In genomic region chr1:155966750-155967149, GRCh38 we compare ENCODE assay signal across 11 cellular contexts. TPM values are rescaled to one million over a fixed set of nuclear protein-coding genes. Genes with fewer than 3 reads are reported as not detected.
DNase-seq lines count a peak whose midpoint lies in the region; ATAC-seq and TF ChIP-seq lines count a peak whose summit lies in the region.
"Had no signal": no experiment of that assay in that cellular context is flagged by ENCODE, and none has a peak within 500 bp of the region (broad histone marks: within the 10 kb centered on the region; RNA-seq: fewer than 3 reads in every experiment).

No MANE protein-coding gene starts in this region.

- H3K4me2 ChIP-seq in fibroblast of lung (ENCODE audit: extremely low read depth, insufficient read depth, low read length), result no peak overlapping the region

- no peak overlapping the region for H3K4me3 ChIP-seq in SJCRH30
- H3K4me3 ChIP-seq in fibroblast of lung (replicated peaks in 1 of 4; ENCODE audit: control extremely low read depth in 1 of 4, insufficient read depth in 1 of 4, low read depth in 3 of 4, low read length in 4 of 4), result no peak overlapping the region
- no peak overlapping the region for H3K4me3 ChIP-seq in prostate gland

- peaks cover 50% of the 10 kb centered on the region for H3K4me1 Mint-ChIP-seq in CD4-positive, alpha-beta T cell (ENCODE audit: low read depth)
- H3K4me1 Mint-ChIP-seq in progenitor cell of endocrine pancreas (ENCODE audit: low read depth), result peaks cover 26% of the 10 kb centered on the region

- H3K36me3 ChIP-seq in SJCRH30 (peaks cover 64% of the 10 kb centered on the region), fibroblast of lung (ENCODE audit: control insufficient read depth, insufficient read depth, low read length) (peaks cover 41% of the 10 kb centered on the region), prostate gland (peaks cover 0 to 12% of the 10 kb centered on the region in 2 donors)

- H3K27me3 Mint-ChIP-seq in CD4-positive, alpha-beta T cell, result no peaks in the 10 kb centered on the region
- no peaks in the 10 kb centered on the region for H3K27me3 Mint-ChIP-seq in progenitor cell of endocrine pancreas

- no peak for TF ChIP-seq CTCF in CD4-positive, alpha-beta T cell (IDR thresholded peaks at IDR 0.05)
- TF ChIP-seq CTCF in fibroblast of lung (conservative IDR thresholded peaks at IDR 0.05 in 1 of 2, IDR thresholded peaks at IDR 0.05 in 1 of 2; ENCODE audit: low read depth in 1 of 2, low read length in 2 of 2), result no peak
- TF ChIP-seq CTCF in progenitor cell of endocrine pancreas (IDR thresholded peaks at IDR 0.05; ENCODE audit: unreplicated experiment), result no peak
- no peak for TF ChIP-seq CTCF in prostate gland (IDR thresholded peaks at IDR 0.05)

- no peaks in the 10 kb centered on the region for H4K20me1 ChIP-seq in fibroblast of lung (ENCODE audit: control insufficient read depth, extremely low read depth, insufficient read depth, low read length)

- ATAC-seq in CD4-positive, alpha-beta T cell (ENCODE audit: poor library complexity), result no peak

- peaks cover 56% of the 10 kb centered on the region for H3K79me2 ChIP-seq in fibroblast of lung (ENCODE audit: control insufficient read depth, insufficient read depth, low read length)

- H2AFZ ChIP-seq in fibroblast of lung (ENCODE audit: low read length), result no peak overlapping the region

- no peak for TF ChIP-seq POLR2A in prostate gland (IDR thresholded peaks at IDR 0.05)

- peak overlapping the region; percentile 86 for H3K27ac Mint-ChIP-seq in CD4-positive, alpha-beta T cell
- peak overlapping the region; percentile 57 for H3K27ac Mint-ChIP-seq in progenitor cell of endocrine pancreas

- POLR2A ChIA-PET in CD4-positive, alpha-beta T cell (lab: Charles Lee), result interaction anchor here (0.8 to 5.0 kb wide), 6 partner anchors 9 to 33 kb away, joined by 3 to 96 read pairs (median 6); partner anchors contain the start of genes ARHGEF2 and KHDC4

- H3K9me3 ChIP-seq in CD4-positive, alpha-beta T cell (ENCODE audit: control insufficient read depth, low read length), result no peaks in the 10 kb centered on the region
- H3K9me3 ChIP-seq in SJCRH30 (replicated peaks) (no peaks in the 10 kb centered on the region), fibroblast of lung (ENCODE audit: control insufficient read depth, insufficient read depth, low read depth, low read length) (no peaks in the 10 kb centered on the region), prostate gland (no peaks in the 10 kb centered on the region)

- no peaks in the 10 kb centered on the region for H3K27me3 ChIP-seq in CD4-positive, alpha-beta T cell (ENCODE audit: control insufficient read depth, insufficient read depth, low read length)
- H3K27me3 ChIP-seq in SJCRH30 (no peaks in the 10 kb centered on the region), fibroblast of lung (ENCODE audit: control insufficient read depth, insufficient read depth, low read length) (no peaks in the 10 kb centered on the region), prostate gland (replicated peaks; ENCODE audit: insufficient read depth) (no peaks in the 10 kb centered on the region)

- H3K4me1 ChIP-seq in SJCRH30 (peaks cover 60% of the 10 kb centered on the region), fibroblast of lung (ENCODE audit: control insufficient read depth, extremely low read depth, insufficient read depth, low read length) (peaks cover 52% of the 10 kb centered on the region), prostate gland (replicated peaks) (no peaks in the 10 kb centered on the region)

- no peak overlapping the region for H3K9ac ChIP-seq in fibroblast of lung (ENCODE audit: insufficient read depth, low read length)

- H3K9me3 Mint-ChIP-seq in CD4-positive, alpha-beta T cell, result no peaks in the 10 kb centered on the region
- H3K9me3 Mint-ChIP-seq in progenitor cell of endocrine pancreas (ENCODE audit: low read depth), result no peaks in the 10 kb centered on the region

- intact Hi-C loops in CD4-positive, alpha-beta T cell (cut with DNase I, micrococcal nuclease), result loop anchor here (2.0 kb wide), 2 partner anchors 14 to 22 kb away; no protein-coding TSS in a partner anchor
- intact Hi-C loops in prostate gland (cut with DNase I), result no loop called here

- H3K4me3 Mint-ChIP-seq in CD4-positive, alpha-beta T cell, result peak overlapping the region; percentile 67
- no peak overlapping the region for H3K4me3 Mint-ChIP-seq in progenitor cell of endocrine pancreas (ENCODE audit: low read depth)

- peak overlapping the region; percentile 82 for H3K27ac ChIP-seq in CD4-positive, alpha-beta T cell (ENCODE audit: low read depth, low read length)
- H3K27ac ChIP-seq in SJCRH30 (peak overlapping the region; percentile 91; the same call in 1 of the 2 replicates), fibroblast of lung (ENCODE audit: insufficient read depth, low read length) (peak overlapping the region; percentile 2), prostate gland (peak overlapping the region in 1 of 2 donors; percentile 35)

- CTCF ChIA-PET in CD4-positive, alpha-beta T cell (lab: Charles Lee), result interaction anchor here (0.9 to 2.6 kb wide), 2 partner anchors 12 to 23 kb away, joined by 4 to 10 read pairs; partner anchors contain the start of gene ARHGEF2

- peaks cover 88% of the 10 kb centered on the region for H3K36me3 Mint-ChIP-seq in CD4-positive, alpha-beta T cell (ENCODE audit: low read depth)
- peaks cover 17% of the 10 kb centered on the region for H3K36me3 Mint-ChIP-seq in progenitor cell of endocrine pancreas (ENCODE audit: insufficient read depth)

- 68% methylated on average over 7 of the region's 7 CpGs for WGBS in prostate gland

- no peak for DNase-seq in CD4-positive, alpha-beta T cell
- DNase-seq in SJCRH30, result no peak
- no peak for DNase-seq in fibroblast of lung (ENCODE audit: low read depth in 2 of 2)
- DNase-seq in progenitor cell of endocrine pancreas (ENCODE audit: low spot score, unreplicated experiment), result no peak
- DNase-seq in prostate gland (ENCODE audit: low spot score), result no peak
- no peak for DNase-seq in NCI-H748 (lab: John Stamatoyannopoulos, UW; ENCODE audit: unreplicated experiment)
- no peak for DNase-seq in ecto neural progenitor cell (ENCODE audit: low spot score)
- DNase-seq in NCI-H345 (lab: John Stamatoyannopoulos, UW), result no peak
- DNase-seq: islet precursor cell; SHP77 treated with DMSO at 0.1 percent for 48 hours; stimulated activated CD4-positive, alpha-beta T cell treated with anti-CD3 and anti-CD28 coated beads, Interleukin-15, amount 100 ng/mL, for 24 hours had no signal

RNA-seq across cellular contexts. Expression of gene ARHGEF2, which starts 11.6 kb away (rescaled TPM):
- 10 to 100 TPM; 54.8 to 62.4 TPM for total RNA-seq in CD4-positive, alpha-beta T cell
- 152 and 167 TPM in 2 replicates for total RNA-seq in SJCRH30 (2014; rRNA removed; shearing (Covaris generic))
- total RNA-seq in fibroblast of lung, result 208 and 276 TPM in 2 replicates
- polyA plus RNA-seq in fibroblast of lung, result 93.9 and 103 TPM in 2 replicates
- polyA plus RNA-seq in fibroblast of lung (2012), result 48.5 and 77.3 TPM in 2 replicates
- 121 and 150 TPM in 2 replicates for polyA minus RNA-seq in fibroblast of lung (ENCODE audit: low replicate concordance)
- total RNA-seq in progenitor cell of endocrine pancreas, result 103 and 111 TPM in 2 replicates
- 10 to 100 TPM; 35.8 to 66.2 TPM for total RNA-seq in prostate gland

RNA-seq across cellular contexts. Expression of gene RXFP4, which starts 25.3 kb away (rescaled TPM):
- total RNA-seq in CD4-positive, alpha-beta T cell, result not detected
- 0.08 TPM in 1 of 2 replicates, not detected in the other for total RNA-seq in SJCRH30 (2014; rRNA removed; shearing (Covaris generic))
- total RNA-seq in fibroblast of lung (not detected in 2 replicates), progenitor cell of endocrine pancreas (not detected in 2 replicates), prostate gland (not detected)
- polyA plus RNA-seq in fibroblast of lung, result not detected in 2 replicates
- not detected in 2 replicates for polyA plus RNA-seq in fibroblast of lung (2012)
- not detected in 2 replicates for polyA minus RNA-seq in fibroblast of lung (ENCODE audit: low replicate concordance)

RNA-seq across cellular contexts. Expression of gene KHDC4, which starts 32.5 kb away (rescaled TPM):
- total RNA-seq in CD4-positive, alpha-beta T cell, result 10 to 100 TPM; 56.6 to 60.8 TPM
- total RNA-seq in SJCRH30 (2014; rRNA removed; shearing (Covaris generic)), result 36.4 and 52.1 TPM in 2 replicates
- 18.2 and 24.6 TPM in 2 replicates for total RNA-seq in fibroblast of lung
- polyA plus RNA-seq in fibroblast of lung, result 19.5 and 25.4 TPM in 2 replicates
- polyA plus RNA-seq in fibroblast of lung (2012), result 9.0 and 10.4 TPM in 2 replicates
- 4.9 and 22.7 TPM in 2 replicates for polyA minus RNA-seq in fibroblast of lung (ENCODE audit: low replicate concordance)
- total RNA-seq in progenitor cell of endocrine pancreas, result 67.6 and 71.2 TPM in 2 replicates
- 10 to 100 TPM; 49.8 to 66.1 TPM for total RNA-seq in prostate gland

RNA-seq across cellular contexts. Expression of gene SSR2, which starts 54.0 kb away (rescaled TPM):
- total RNA-seq in CD4-positive, alpha-beta T cell, result 100 to 1,000 TPM; 223 to 225 TPM
- 170 and 183 TPM in 2 replicates for total RNA-seq in SJCRH30 (2014; rRNA removed; shearing (Covaris generic))
- total RNA-seq in fibroblast of lung (304 and 455 TPM in 2 replicates), progenitor cell of endocrine pancreas (299 and 301 TPM in 2 replicates), prostate gland (100 to 1,000 TPM; 201 to 229 TPM)
- 673 and 941 TPM in 2 replicates for polyA plus RNA-seq in fibroblast of lung
- polyA plus RNA-seq in fibroblast of lung (2012), result 321 and 394 TPM in 2 replicates
- 781 and 908 TPM in 2 replicates for polyA minus RNA-seq in fibroblast of lung (ENCODE audit: low replicate concordance)

RNA-seq across cellular contexts. Expression of gene RIT1, which starts 55.6 kb away (rescaled TPM):
- 10 to 100 TPM; 66.2 to 67.0 TPM for total RNA-seq in CD4-positive, alpha-beta T cell
- total RNA-seq in SJCRH30 (2014; rRNA removed; shearing (Covaris generic)), result 19.4 and 26.0 TPM in 2 replicates
- total RNA-seq in fibroblast of lung (25.2 and 33.4 TPM in 2 replicates), progenitor cell of endocrine pancreas (28.3 and 30.1 TPM in 2 replicates), prostate gland (10 to 100 TPM; 20.8 to 21.8 TPM)
- polyA plus RNA-seq in fibroblast of lung, result 51.0 and 56.8 TPM in 2 replicates
- polyA plus RNA-seq in fibroblast of lung (2012), result 27.7 and 28.5 TPM in 2 replicates
- 7.9 and 10.4 TPM in 2 replicates for polyA minus RNA-seq in fibroblast of lung (ENCODE audit: low replicate concordance)
